Comparison of ENCODE assay signal across 1 cellular context in genomic region chr22:46737976-46738641, GRCh38.
TF ChIP-seq lines count a peak whose summit lies in the region.

CERK (minus strand) TSS chr22:46738252; CDS start chr22:46738148, 104 bp downstream.

TF ChIP-seq in H1, 55 proteins besides CTCF, POLR2A, EP300 and RAD21:
- TF ChIP-seq YY1 (IDR thresholded peaks at IDR 0.05; ENCODE audit: low read depth, low read length) (no peak), ASH2L (IDR thresholded peaks at IDR 0.05; ENCODE audit: low read length) (peak; percentile 47), SUZ12 (IDR thresholded peaks at IDR 0.05; ENCODE audit: low read length) (no peak), KDM4A (IDR thresholded peaks at IDR 0.05; ENCODE audit: low read depth, low read length, severe bottlenecking) (peak; percentile 82), SP4 (IDR thresholded peaks at IDR 0.05; ENCODE audit: low read length) (no peak), SIX5 (IDR thresholded peaks at IDR 0.05; ENCODE audit: low read depth, low read length) (no peak), RXRA (IDR thresholded peaks at IDR 0.05; ENCODE audit: insufficient read depth, low read depth, low read length) (no peak), NANOG (IDR thresholded peaks at IDR 0.05; ENCODE audit: insufficient read depth, low read depth, low read length, poor library complexity, severe bottlenecking) (no peak), SAP30 (IDR thresholded peaks at IDR 0.05; ENCODE audit: insufficient read depth, insufficient replicate concordance, low read length) (no peak), SRF (IDR thresholded peaks at IDR 0.05; ENCODE audit: low read depth, low read length) (no peak), CTBP2 (IDR thresholded peaks at IDR 0.05; ENCODE audit: borderline replicate concordance, insufficient read depth, insufficient read length, low read length) (no peak), CEBPB (IDR thresholded peaks at IDR 0.05; ENCODE audit: low read depth, low read length) (no peak), KDM1A (IDR thresholded peaks at IDR 0.05; ENCODE audit: borderline replicate concordance, low read length) (no peak), FOSL1 (IDR thresholded peaks at IDR 0.05; ENCODE audit: insufficient read depth, low read depth, low read length) (no peak), TEAD4 (IDR thresholded peaks at IDR 0.05; ENCODE audit: low read depth, low read length) (no peak), JUND (IDR thresholded peaks at IDR 0.05; ENCODE audit: low read length) (no peak), TAF7 (optimal IDR thresholded peaks at IDR 0.05; ENCODE audit: borderline replicate concordance, low read depth, low read length) (no peak), MAFK (IDR thresholded peaks at IDR 0.05; ENCODE audit: low read depth, low read length) (no peak), EGR1 (IDR thresholded peaks at IDR 0.05; ENCODE audit: borderline replicate concordance, low read depth, low read length) (peak; percentile 37; the same call in 1 of the 2 replicates), PHF8 (conservative IDR thresholded peaks at IDR 0.05; ENCODE audit: low read depth, low read length) (peak; percentile 45; the same call in 1 of the 2 replicates), CREB1 (IDR thresholded peaks at IDR 0.05) (no peak), GABPA (IDR thresholded peaks at IDR 0.05; ENCODE audit: borderline replicate concordance, insufficient read depth, low read length) (no peak), BACH1 (IDR thresholded peaks at IDR 0.05; ENCODE audit: low read length) (no peak), CHD7 (IDR thresholded peaks at IDR 0.05; ENCODE audit: insufficient replicate concordance, low read length) (no peak), TCF12 (IDR thresholded peaks at IDR 0.05; ENCODE audit: low read depth, low read length) (no peak), BCL11A (IDR thresholded peaks at IDR 0.05; ENCODE audit: low read depth in 2 of 2, low read length in 2 of 2) (no peak), RBBP5 (IDR thresholded peaks at IDR 0.05; ENCODE audit: borderline replicate concordance, low read depth, low read length) (no peak; the same call in 1 of the 2 replicates), SIN3A (conservative IDR thresholded peaks at IDR 0.05 in 1 of 2, IDR thresholded peaks at IDR 0.05 in 1 of 2; ENCODE audit: low read depth in 1 of 2, low read length in 2 of 2) (no peak)
